ENCODE assay signal across 19 cellular contexts in genomic region chr11:83036701-83037100, GRCh38. TPM values are rescaled to one million over a fixed set of nuclear protein-coding genes. Genes with fewer than 3 reads are reported as not detected.
DNase-seq lines count a peak whose midpoint lies in the region; ATAC-seq and TF ChIP-seq lines count a peak whose summit lies in the region.
"Had no signal": no experiment of that assay in that cellular context is flagged by ENCODE, and none has a peak within 500 bp of the region (broad histone marks: within the 10 kb centered on the region; RNA-seq: fewer than 3 reads in every experiment).

No MANE protein-coding gene starts in this region.

- peaks cover 16% of the 10 kb centered on the region for H3K36me3 Mint-ChIP-seq in activated naive CD4-positive, alpha-beta T cell treated with anti-CD3 and anti-CD28 coated beads, Interleukin-2, amount 50 U/mL, for 24 hours
- H3K36me3 Mint-ChIP-seq in activated naive CD4-positive, alpha-beta T cell treated with anti-CD3 and anti-CD28 coated beads for 36 hours (ENCODE audit: low read depth), result peaks cover 10% of the 10 kb centered on the region
- no peaks in the 10 kb centered on the region for H3K36me3 Mint-ChIP-seq in nephron (ENCODE audit: low read depth)
- H3K36me3 Mint-ChIP-seq in stimulated activated naive B cell treated with anti-CD40 and anti-IgM and Interleukin-4, amounts not matched to agents 10 μg/mL and 1 μg/mL and 100 μg/mL, for 72 hours, result peaks cover 44 to 47% of the 10 kb centered on the region in 2 donors

- peak overlapping the region in 4 of 5 donors; percentile 3 to 79 (median 45) for H3K27ac ChIP-seq in adrenal gland
- H3K27ac ChIP-seq: GM23248 had no signal

- H3K27ac Mint-ChIP-seq in activated naive CD4-positive, alpha-beta T cell treated with anti-CD3 and anti-CD28 coated beads, Interleukin-2, amount 50 U/mL, for 24 hours, result peak overlapping the region; percentile 5
- no peak overlapping the region for H3K27ac Mint-ChIP-seq in activated naive CD4-positive, alpha-beta T cell treated with anti-CD3 and anti-CD28 coated beads for 36 hours
- peak overlapping the region; percentile 1 to 10 (median 9) for H3K27ac Mint-ChIP-seq in nephron
- peak overlapping the region; percentile 9 for H3K27ac Mint-ChIP-seq in stimulated activated naive B cell treated with anti-CD40 and anti-IgM and Interleukin-4, amounts not matched to agents 10 μg/mL and 1 μg/mL and 100 μg/mL, for 72 hours

- no peaks in the 10 kb centered on the region for H3K9me3 ChIP-seq in adrenal gland (replicated peaks in 1 of 3)

- no peak for TF ChIP-seq POLR2A in adrenal gland (IDR thresholded peaks at IDR 0.05)

- H3K9me3 Mint-ChIP-seq in activated naive CD4-positive, alpha-beta T cell treated with anti-CD3 and anti-CD28 coated beads, Interleukin-2, amount 50 U/mL, for 24 hours, result peaks cover 7% of the 10 kb centered on the region
- H3K9me3 Mint-ChIP-seq in activated naive CD4-positive, alpha-beta T cell treated with anti-CD3 and anti-CD28 coated beads for 36 hours, result no peaks in the 10 kb centered on the region
- no peaks in the 10 kb centered on the region for H3K9me3 Mint-ChIP-seq in nephron
- peaks cover 4 to 6% of the 10 kb centered on the region in 2 donors for H3K9me3 Mint-ChIP-seq in stimulated activated naive B cell treated with anti-CD40 and anti-IgM and Interleukin-4, amounts not matched to agents 10 μg/mL and 1 μg/mL and 100 μg/mL, for 72 hours

- peaks cover 30 to 62% of the 10 kb centered on the region in 2 donors for H3K4me1 ChIP-seq in adrenal gland (replicated peaks in 1 of 2)

- 47 to 59% (median 53%) methylated on average over 5 of the region's 5 CpGs for WGBS in adrenal gland, 4 donors

- intact Hi-C loops in activated naive CD4-positive, alpha-beta T cell treated with anti-CD3 and anti-CD28 coated beads for 36 hours (cut with micrococcal nuclease), result no loop called here
- intact Hi-C loops in adrenal gland (cut with DNase I), result no loop called here

- H3K36me3 ChIP-seq in adrenal gland (replicated peaks in 1 of 2) (no peaks in the 10 kb centered on the region), H7 (replicated peaks; ENCODE audit: control insufficient read depth, insufficient read depth, low read length) (no peaks in the 10 kb centered on the region)
- H3K36me3 ChIP-seq: BLaER1 treated with 17β-estradiol and CSF1 and Interleukin-3, amounts not matched to agents 10 nM and 100 nM had no signal

- H3K4me1 Mint-ChIP-seq in activated naive CD4-positive, alpha-beta T cell treated with anti-CD3 and anti-CD28 coated beads, Interleukin-2, amount 50 U/mL, for 24 hours, result peaks cover 65% of the 10 kb centered on the region
- peaks cover 46% of the 10 kb centered on the region for H3K4me1 Mint-ChIP-seq in activated naive CD4-positive, alpha-beta T cell treated with anti-CD3 and anti-CD28 coated beads for 36 hours (ENCODE audit: low read depth)
- peaks cover 50% of the 10 kb centered on the region for H3K4me1 Mint-ChIP-seq in nephron
- peaks cover 50 to 80% of the 10 kb centered on the region in 2 donors for H3K4me1 Mint-ChIP-seq in stimulated activated naive B cell treated with anti-CD40 and anti-IgM and Interleukin-4, amounts not matched to agents 10 μg/mL and 1 μg/mL and 100 μg/mL, for 72 hours

- H3K27me3 Mint-ChIP-seq in activated naive CD4-positive, alpha-beta T cell treated with anti-CD3 and anti-CD28 coated beads, Interleukin-2, amount 50 U/mL, for 24 hours, result no peaks in the 10 kb centered on the region
- H3K27me3 Mint-ChIP-seq in activated naive CD4-positive, alpha-beta T cell treated with anti-CD3 and anti-CD28 coated beads for 36 hours (ENCODE audit: low read depth), result no peaks in the 10 kb centered on the region
- no peaks in the 10 kb centered on the region for H3K27me3 Mint-ChIP-seq in nephron (ENCODE audit: low read depth)
- no peaks in the 10 kb centered on the region for H3K27me3 Mint-ChIP-seq in stimulated activated naive B cell treated with anti-CD40 and anti-IgM and Interleukin-4, amounts not matched to agents 10 μg/mL and 1 μg/mL and 100 μg/mL, for 72 hours

- CTCF ChIA-PET in activated naive CD4-positive, alpha-beta T cell treated with anti-CD3 and anti-CD28 coated beads for 36 hours (lab: Charles Lee), result no interaction called here

- no peak overlapping the region for H3K4me3 Mint-ChIP-seq in activated naive CD4-positive, alpha-beta T cell treated with anti-CD3 and anti-CD28 coated beads, Interleukin-2, amount 50 U/mL, for 24 hours
- H3K4me3 Mint-ChIP-seq in activated naive CD4-positive, alpha-beta T cell treated with anti-CD3 and anti-CD28 coated beads for 36 hours, result no peak overlapping the region
- no peak overlapping the region for H3K4me3 Mint-ChIP-seq in nephron
- peak overlapping the region in 1 of 2 donors; percentile 2 for H3K4me3 Mint-ChIP-seq in stimulated activated naive B cell treated with anti-CD40 and anti-IgM and Interleukin-4, amounts not matched to agents 10 μg/mL and 1 μg/mL and 100 μg/mL, for 72 hours

- H3K4me3 ChIP-seq in adrenal gland (no peak overlapping the region), H7 (ENCODE audit: insufficient read depth, low read depth, low read length) (no peak overlapping the region)
- H3K4me3 ChIP-seq: BLaER1 treated with 17β-estradiol and CSF1 and Interleukin-3, amounts not matched to agents 10 nM and 100 nM; GM12878; GM23248 had no signal

- no peak for ATAC-seq in stimulated activated naive B cell treated with anti-CD40 and anti-IgM and Interleukin-4, amounts not matched to agents 10 μg/mL and 1 μg/mL and 100 μg/mL, for 72 hours (replicated peaks)
- no peak for ATAC-seq in HG02623 (IDR thresholded peaks at IDR 0.05; ENCODE audit: unreplicated experiment)
- ATAC-seq: HCT116, Panc1 had no signal

- H3K27me3 ChIP-seq in adrenal gland (no peaks in the 10 kb centered on the region), H7 (ENCODE audit: control insufficient read depth, insufficient read depth, low read length) (no peaks in the 10 kb centered on the region; the same call in 1 of the 2 replicates)

- TF ChIP-seq CTCF in adrenal gland (IDR thresholded peaks at IDR 0.05), result no peak
- no peak for TF ChIP-seq CTCF in nephron (IDR thresholded peaks at IDR 0.05; ENCODE audit: unreplicated experiment in 3 of 3)

- DNase-seq in activated naive CD4-positive, alpha-beta T cell treated with anti-CD3 and anti-CD28 coated beads for 36 hours, result no peak
- DNase-seq in adrenal gland (peak in 4 of 7 donors; percentile 29 to 51 (median 36)), H7 (no peak), MV-4-11 (lab: John Stamatoyannopoulos, UW) (no peak)
- no peak for DNase-seq in stimulated activated naive B cell treated with anti-CD40 and anti-IgM and Interleukin-4, amounts not matched to agents 10 μg/mL and 1 μg/mL and 100 μg/mL, for 72 hours
- DNase-seq: DND-41, GDM1, GM23248, KBM-7, NCI-H1436 treated with DMSO at 0.1 percent for 48 hours, NCI-H2081, NCI-H524 had no signal

RNA-seq across cellular contexts. Expression of gene RAB30, which starts 35.0 kb away (rescaled TPM):
- 10 to 100 TPM in 1 of 2 experiments, 1 to 10 TPM in 1; 8.8 to 11.1 TPM for total RNA-seq in activated naive CD4-positive, alpha-beta T cell treated with anti-CD3 and anti-CD28 coated beads for 36 hours
- 10 to 100 TPM; 24.5 to 69.4 (median 43.1) TPM for total RNA-seq in adrenal gland
- polyA plus RNA-seq in adrenal gland, result 10 to 100 TPM in 1 of 3 donors, 1 to 10 TPM in 2; 5.1 to 55.4 (median 5.4) TPM
- total RNA-seq in H7 (2014; rRNA removed; shearing (Covaris generic)), result 4.5 and 6.2 TPM in 2 replicates

Comparison
In these comparisons a context has a peak if more than half of its experiments do, and no peak if none do; other contexts are left out.
1. DNase-seq: peak in adrenal gland (4 of 7); none in activated naive CD4-positive, alpha-beta T cell treated with anti-CD3 and anti-CD28 coated beads for 36 hours (single experiment), stimulated activated naive B cell treated with anti-CD40 and anti-IgM and Interleukin-4, amounts not matched to agents 10 μg/mL and 1 μg/mL and 100 μg/mL, for 72 hours (single experiment), H7 (single experiment) and MV-4-11 (single experiment).